Comparison of ENCODE assay signal across 8 cellular contexts in genomic region chr15:41559239-41559488, GRCh38. TPM values are rescaled to one million over a fixed set of nuclear protein-coding genes. Genes with fewer than 3 reads are reported as not detected.
A peak's percentile ranks its signal among the peaks of the same experiment; 100 is the strongest.
DNase-seq lines count a peak whose midpoint lies in the region; FAIRE-seq lines count a peak whose summit lies in the region.

No MANE protein-coding gene starts in this region.

- H2AFZ ChIP-seq in GM23248: peak overlapping the region; percentile 77

- no peaks in the 10 kb centered on the region for H3K9me3 ChIP-seq in GM23248 (ENCODE audit: low read depth)
- H3K9me3 ChIP-seq in adipocyte (ENCODE audit: control insufficient read depth, low read length): no peaks in the 10 kb centered on the region
- no peaks in the 10 kb centered on the region for H3K9me3 ChIP-seq in iPS DF 6.9 (ENCODE audit: control insufficient read depth, insufficient read depth, low read length)

- H3K79me2 ChIP-seq in GM23248 (ENCODE audit: insufficient read depth): no peaks in the 10 kb centered on the region

- peak overlapping the region; percentile 80 for H3K4me2 ChIP-seq in GM23248 (ENCODE audit: unreplicated experiment)

- WGBS in GM23248 (ENCODE audit: low coverage in 1 of 2, low lambda C conversion rate in 2 of 2, missing lambda C conversion rate in 2 of 2), 2 experiments: 0 to 1% methylated on average over 19 of the region's 35 CpGs
- no CpG with 5 or more reads among the region's 35 CpGs for WGBS in iPS DF 6.9 (ENCODE audit: insufficient coverage, insufficient read length)

- H3F3A ChIP-seq in GM23248 (ENCODE audit: insufficient read depth): peaks cover 13% of the 10 kb centered on the region

- no peak for FAIRE-seq in frontal cortex (lab: Jason Lieb, UNC)

- H3K27me3 ChIP-seq in GM23248 (replicated peaks; ENCODE audit: insufficient read depth) (no peaks in the 10 kb centered on the region), adipocyte (replicated peaks; ENCODE audit: control insufficient read depth, insufficient read depth, low read length) (no peaks in the 10 kb centered on the region), iPS DF 6.9 (ENCODE audit: control insufficient read depth, insufficient read depth, low read length) (no peaks in the 10 kb centered on the region)

- no peak overlapping the region for H3K27ac ChIP-seq in GM23248
- H3K27ac ChIP-seq in iPS DF 6.9 (ENCODE audit: low read length): no peak overlapping the region
- H3K27ac ChIP-seq in skin epidermis: peak overlapping the region in 20 of 21 experiments; percentile 4 to 87 (median 67)

- H3K4me1 ChIP-seq in GM23248 (ENCODE audit: insufficient read depth): peaks cover 12% of the 10 kb centered on the region; the same call in 1 of the 2 replicates
- peaks cover 28% of the 10 kb centered on the region for H3K4me1 ChIP-seq in adipocyte (ENCODE audit: control insufficient read depth, insufficient read depth, low read length)
- peaks cover 24% of the 10 kb centered on the region for H3K4me1 ChIP-seq in iPS DF 6.9 (ENCODE audit: control insufficient read depth, insufficient read depth, low read length)

- no peaks in the 10 kb centered on the region for H4K20me1 ChIP-seq in GM23248 (ENCODE audit: insufficient read depth)

- H3K9ac ChIP-seq in GM23248: peak overlapping the region; percentile 69
- peak overlapping the region; percentile 79 for H3K9ac ChIP-seq in adipocyte (ENCODE audit: low read length)

- DNase-seq in GM23248 (no peak), adipocyte (ENCODE audit: low read depth) (no peak), iPS DF 6.9 (ENCODE audit: low read depth, low spot score) (no peak), frontal cortex (ENCODE audit: low spot score in 2 of 2) (no peak), SKM-1 (lab: John Stamatoyannopoulos, UW; ENCODE audit: unreplicated experiment) (no peak), SKM-1 treated with dmso at 0.1 percent for 144 hours (lab: John Stamatoyannopoulos, UW; ENCODE audit: unreplicated experiment) (no peak)
- DNase-seq in activated CD4-positive, CD25-positive, alpha-beta regulatory T cell treated with anti-CD3 and anti-CD28 coated beads, Interleukin-2, amount 50 U/mL, for 72 hours: no peak

- H3K4me3 ChIP-seq in GM23248 (peak overlapping the region; percentile 77), adipocyte (ENCODE audit: low read length) (peak overlapping the region; percentile 86), iPS DF 6.9 (ENCODE audit: low read length) (peak overlapping the region; percentile 69), skin epidermis (peak overlapping the region; percentile 54 to 76 (median 63))

- H3K9me2 ChIP-seq in GM23248 (ENCODE audit: insufficient read depth): no peaks in the 10 kb centered on the region

- in situ Hi-C loops in GM23248 (cut with MboI): no loop called here

- H3K36me3 ChIP-seq in GM23248 (ENCODE audit: low read depth): no peaks in the 10 kb centered on the region
- H3K36me3 ChIP-seq in adipocyte (ENCODE audit: control insufficient read depth, insufficient read depth, low read length, severe bottlenecking): no peaks in the 10 kb centered on the region
- H3K36me3 ChIP-seq in iPS DF 6.9 (ENCODE audit: control insufficient read depth, insufficient read depth, low read length): 0 out of 2 replicates have a peak, but pooled peaks cover 4% of the 10 kb centered on the region

RNA-seq across cellular contexts. Expression of gene TYRO3, which starts 0.2 kb away (rescaled TPM):
- total RNA-seq in GM23248 (2014; rRNA removed; shearing (Covaris generic)): 5.2 and 7.5 TPM in 2 replicates
- polyA plus RNA-seq in GM23248 (2016; fragmentation: Nextera tagmentation; extraction: Ambion mirVana): 7.9 and 8.8 TPM in 2 replicates
- total RNA-seq in frontal cortex: 22.4 TPM

RNA-seq across cellular contexts. Expression of gene RPAP1, which starts 15.1 kb away (rescaled TPM):
- 15.7 and 16.5 TPM in 2 replicates for total RNA-seq in GM23248 (2014; rRNA removed; shearing (Covaris generic))
- 10.7 and 11.4 TPM in 2 replicates for polyA plus RNA-seq in GM23248 (2016; fragmentation: Nextera tagmentation; extraction: Ambion mirVana)
- 11.8 TPM for total RNA-seq in frontal cortex

RNA-seq across cellular contexts. Expression of gene LTK, which starts 45.5 kb away (rescaled TPM):
- not detected in 2 replicates for total RNA-seq in GM23248 (2014; rRNA removed; shearing (Covaris generic))
- not detected in 2 replicates for polyA plus RNA-seq in GM23248 (2016; fragmentation: Nextera tagmentation; extraction: Ambion mirVana)
- total RNA-seq in frontal cortex: not detected

Comparison
In these comparisons a context has a peak if more than half of its experiments do, and no peak if none do; other contexts are left out.
1. H3K27ac ChIP-seq: peak in skin epidermis (20 of 21); none in GM23248 (single experiment) and iPS DF 6.9 (single experiment).
2. Peak in every context shown above with its lines, with median percentiles within 50 percentile points of each other: H3K4me3 ChIP-seq.